In the genomic region with DNA sequence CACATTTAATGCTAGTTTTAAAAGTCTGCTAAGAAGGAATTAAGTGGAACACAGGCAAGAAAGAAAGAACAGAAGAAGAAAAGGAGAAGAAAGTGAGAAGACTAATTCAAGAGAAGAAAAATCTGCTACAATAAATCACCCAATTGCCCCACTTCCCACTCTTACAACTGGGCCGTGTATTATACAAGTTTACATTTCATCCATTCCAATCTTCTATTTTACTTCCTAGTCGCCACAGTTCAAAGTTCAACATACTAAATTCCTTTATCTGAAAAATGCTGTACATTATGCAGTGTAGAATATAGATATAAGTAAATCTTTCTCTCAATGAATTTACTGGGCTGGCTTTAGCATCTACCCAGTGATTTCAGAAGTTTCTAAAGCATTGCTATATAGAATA, we compare ENCODE assay signal across 19 cellular contexts.
DNase-seq lines count a peak whose midpoint lies in the region; ATAC-seq and TF ChIP-seq lines count a peak whose summit lies in the region.
"Had no signal": no experiment of that assay in that cellular context is flagged by ENCODE, and none has a peak within 500 bp of the region (broad histone marks: within the 10 kb centered on the region; RNA-seq: fewer than 3 reads in every experiment).

No MANE protein-coding gene starts in this region.

- H3K9ac ChIP-seq in IMR-90 (ENCODE audit: low read depth, low read length), result no peak overlapping the region
- H3K9ac ChIP-seq: BLaER1 treated with 17β-estradiol and CSF1 and Interleukin-3, amounts not matched to agents 10 nM and 100 nM had no signal

- H4K20me1 ChIP-seq in IMR-90 (ENCODE audit: insufficient read depth, low read length) (no peaks in the 10 kb centered on the region), hepatocyte (ENCODE audit: insufficient read depth, poor library complexity, severe bottlenecking) (no peaks in the 10 kb centered on the region)
- H4K20me1 ChIP-seq: BLaER1 treated with 17β-estradiol and CSF1 and Interleukin-3, amounts not matched to agents 10 nM and 100 nM had no signal

- dilution Hi-C loops in IMR-90 (cut with HindIII; ENCODE audit: low sequenced_read_pairs, unreplicated experiment), result no loop called here

- CTCF ChIA-PET in Caco-2 (lab: Charles Lee) (interaction anchor here (1.0 kb wide), 1 partner anchor 155 kb away, joined by 3 read pairs; no protein-coding TSS in a partner anchor), IMR-90 (lab: Yijun Ruan, JAX) (no interaction called here), MCF 10A (lab: Yijun Ruan, JAX) (no interaction called here)
- CTCF ChIA-PET in activated CD4-positive, alpha-beta memory T cell treated with anti-CD3 and anti-CD28 coated beads, Interleukin-2, amount 10 ng/mL, durations not matched to agents 7 days and 5 days (lab: Charles Lee), result no interaction called here

- no peak overlapping the region for H4K91ac ChIP-seq in IMR-90 (ENCODE audit: insufficient read depth, low read depth, low read length)

- no CpG with 5 or more reads among the region's 2 CpGs for WGBS in IMR-90 (ENCODE audit: extremely low coverage in 2 of 2, insufficient read length in 1 of 2), 2 experiments
- 49% methylated on average over 2 of the region's 2 CpGs for WGBS in hepatocyte (ENCODE audit: low lambda C conversion rate, missing lambda C conversion rate)
- 73 to 75% methylated on average over 2 of the region's 2 CpGs for WGBS in testis, 2 donors

- no TSS peak for BruUV-seq in Caco-2 (replicated peaks; lab: Mats Ljungman, UMichigan)
- BruUV-seq in IMR-90 (replicated peaks; lab: Mats Ljungman, UMichigan), result no TSS peak
- BruUV-seq in MCF 10A (replicated peaks; lab: Mats Ljungman, UMichigan), result no TSS peak

- H3K4me3 ChIP-seq in Caco-2 (ENCODE audit: low read depth, low read length), result no peak overlapping the region
- H3K4me3 ChIP-seq in IMR-90 (ENCODE audit: insufficient read depth, low read depth, low read length), result no peak overlapping the region
- no peak overlapping the region for H3K4me3 ChIP-seq in hepatocyte
- H3K4me3 ChIP-seq in testis, result no peak overlapping the region
- H3K4me3 ChIP-seq: BLaER1 treated with 17β-estradiol and CSF1 and Interleukin-3, amounts not matched to agents 10 nM and 100 nM; GM12878 had no signal

- no peaks in the 10 kb centered on the region for H3K79me1 ChIP-seq in IMR-90 (ENCODE audit: low read depth in 1 of 2, low read length in 2 of 2)

- H3K27ac ChIP-seq in IMR-90 (ENCODE audit: insufficient read depth, low read length) (no peak overlapping the region), hepatocyte (peak overlapping the region; percentile 26), testis (no peak overlapping the region)
- H3K27ac ChIP-seq: BLaER1 treated with 17β-estradiol and CSF1 and Interleukin-3, amounts not matched to agents 10 nM and 100 nM had no signal

- H2BK120ac ChIP-seq in IMR-90 (ENCODE audit: low read depth, low read length), result no peak overlapping the region

- no peaks in the 10 kb centered on the region for H3K9me1 ChIP-seq in IMR-90 (ENCODE audit: insufficient read depth, low read length)

- DNase-seq in Caco-2, result no peak
- DNase-seq in IMR-90, result no peak
- DNase-seq in hepatocyte (ENCODE audit: low spot score), result no peak
- DNase-seq in nephron progenitor cell, result no peak
- DNase-seq in MCF 10A (ENCODE audit: unreplicated experiment), result no peak
- DNase-seq in activated CD4-positive, alpha-beta memory T cell treated with anti-CD3 and anti-CD28 coated beads, Interleukin-2, amount 10 ng/mL, durations not matched to agents 7 days and 5 days, result no peak
- DNase-seq in natural killer cell, result no peak
- no peak for DNase-seq in testis
- DNase-seq: 8988T; ACHN; Calu3; CD4-positive, CD25-positive, alpha-beta regulatory T cell; DMS 273 treated with DMSO at 0.1 percent for 48 hours; DMS79; GOT3; H9 had no signal

- ATAC-seq in IMR-90 (ENCODE audit: low read depth) (peak; percentile 46; the same call in 1 of the 2 replicates), natural killer cell (no peak)
- ATAC-seq: GM12878, HepG2 had no signal

- no peaks in the 10 kb centered on the region for H3K36me3 ChIP-seq in Caco-2 (ENCODE audit: control insufficient read depth, insufficient read depth, low read length)
- H3K36me3 ChIP-seq in IMR-90 (ENCODE audit: control insufficient read depth, insufficient read depth, low read length), result no peaks in the 10 kb centered on the region
- H3K36me3 ChIP-seq in hepatocyte (replicated peaks; ENCODE audit: insufficient read depth, low read depth), result no peaks in the 10 kb centered on the region
- no peaks in the 10 kb centered on the region for H3K36me3 ChIP-seq in testis (ENCODE audit: low read depth, missing control alignments)

- H2AK5ac ChIP-seq in IMR-90 (ENCODE audit: low read depth, low read length), result no peak overlapping the region

- peak overlapping the region; percentile 46 for H3K4me3 Mint-ChIP-seq in Caco-2 (ENCODE audit: unreplicated experiment)
- H3K4me3 Mint-ChIP-seq in nephron progenitor cell, result no peak overlapping the region
- no peak overlapping the region for H3K4me3 Mint-ChIP-seq in MCF 10A (ENCODE audit: unreplicated experiment)
- no peak overlapping the region for H3K4me3 Mint-ChIP-seq in activated CD4-positive, alpha-beta memory T cell treated with anti-CD3 and anti-CD28 coated beads, Interleukin-2, amount 10 ng/mL, durations not matched to agents 7 days and 5 days
- no peak overlapping the region for H3K4me3 Mint-ChIP-seq in natural killer cell
- H3K4me3 Mint-ChIP-seq: CD4-positive, CD25-positive, alpha-beta regulatory T cell; H9 had no signal

- H3K27me3 Mint-ChIP-seq in Caco-2 (ENCODE audit: insufficient read depth, unreplicated experiment) (no peaks in the 10 kb centered on the region), nephron progenitor cell (ENCODE audit: low read depth, poor library complexity) (no peaks in the 10 kb centered on the region), MCF 10A (ENCODE audit: insufficient read depth, unreplicated experiment) (no peaks in the 10 kb centered on the region), natural killer cell (ENCODE audit: low read depth in 2 of 2) (no peaks in the 10 kb centered on the region)
- H3K27me3 Mint-ChIP-seq in activated CD4-positive, alpha-beta memory T cell treated with anti-CD3 and anti-CD28 coated beads, Interleukin-2, amount 10 ng/mL, durations not matched to agents 7 days and 5 days, result no peaks in the 10 kb centered on the region
- H3K27me3 Mint-ChIP-seq: CD4-positive, CD25-positive, alpha-beta regulatory T cell had no signal

- no peak overlapping the region for H3K4ac ChIP-seq in IMR-90 (ENCODE audit: low read depth, low read length)

- no peak overlapping the region for H2BK20ac ChIP-seq in IMR-90 (ENCODE audit: low read depth, low read length)

- H2AK9ac ChIP-seq in IMR-90 (replicated peaks; ENCODE audit: low read depth, low read length, poor library complexity), result no peak overlapping the region

- H3K4me2 ChIP-seq in IMR-90 (ENCODE audit: low read depth, low read length) (peak overlapping the region; percentile 17; the same call in 1 of the 2 replicates), hepatocyte (no peak overlapping the region)
- H3K4me2 ChIP-seq: BLaER1 treated with 17β-estradiol and CSF1 and Interleukin-3, amounts not matched to agents 10 nM and 100 nM had no signal

- H4K5ac ChIP-seq in IMR-90 (ENCODE audit: low read depth, low read length), result no peak overlapping the region

- H3K27me3 ChIP-seq in Caco-2 (replicated peaks; ENCODE audit: control insufficient read depth, insufficient read depth, low read length) (no peaks in the 10 kb centered on the region), IMR-90 (ENCODE audit: control insufficient read depth, insufficient read depth, low read length) (no peaks in the 10 kb centered on the region), hepatocyte (no peaks in the 10 kb centered on the region), testis (no peaks in the 10 kb centered on the region)
- H3K27me3 ChIP-seq: BLaER1 treated with 17β-estradiol and CSF1 and Interleukin-3, amounts not matched to agents 10 nM and 100 nM had no signal

- no peak overlapping the region for H3K56ac ChIP-seq in IMR-90 (ENCODE audit: extremely low read depth, insufficient read depth, low read length)

- H3K4me1 Mint-ChIP-seq in Caco-2 (ENCODE audit: low read depth, unreplicated experiment) (peaks cover 23% of the 10 kb centered on the region), nephron progenitor cell (no peaks in the 10 kb centered on the region), MCF 10A (ENCODE audit: insufficient read depth, unreplicated experiment) (no peaks in the 10 kb centered on the region), natural killer cell (no peaks in the 10 kb centered on the region)
- no peaks in the 10 kb centered on the region for H3K4me1 Mint-ChIP-seq in activated CD4-positive, alpha-beta memory T cell treated with anti-CD3 and anti-CD28 coated beads, Interleukin-2, amount 10 ng/mL, durations not matched to agents 7 days and 5 days

- no peak overlapping the region for H3K23ac ChIP-seq in IMR-90 (ENCODE audit: low read depth, low read length)

- H2AFZ ChIP-seq in IMR-90 (replicated peaks; ENCODE audit: low read length, poor library complexity) (no peak overlapping the region), hepatocyte (no peak overlapping the region)

- in situ Hi-C loops in IMR-90 (cut with MboI; ENCODE audit: low sequenced_read_pairs), result no loop called here

- no peak overlapping the region for H4K8ac ChIP-seq in IMR-90 (ENCODE audit: low read depth in 2 of 2, low read length in 2 of 2)

- H3K9me3 Mint-ChIP-seq in Caco-2 (ENCODE audit: unreplicated experiment) (no peaks in the 10 kb centered on the region), nephron progenitor cell (no peaks in the 10 kb centered on the region), MCF 10A (ENCODE audit: unreplicated experiment) (no peaks in the 10 kb centered on the region), natural killer cell (no peaks in the 10 kb centered on the region)
- no peaks in the 10 kb centered on the region for H3K9me3 Mint-ChIP-seq in activated CD4-positive, alpha-beta memory T cell treated with anti-CD3 and anti-CD28 coated beads, Interleukin-2, amount 10 ng/mL, durations not matched to agents 7 days and 5 days
- H3K9me3 Mint-ChIP-seq: H9 had no signal

- H2BK15ac ChIP-seq in IMR-90 (ENCODE audit: low read depth, low read length), result no peak overlapping the region

- H2BK5ac ChIP-seq in IMR-90 (ENCODE audit: low read depth, low read length, poor library complexity, severe bottlenecking), result no peak overlapping the region

- H3K36me3 Mint-ChIP-seq in Caco-2 (ENCODE audit: insufficient read depth, unreplicated experiment) (peaks cover 7% of the 10 kb centered on the region), nephron progenitor cell (ENCODE audit: low read depth) (no peaks in the 10 kb centered on the region), MCF 10A (ENCODE audit: insufficient read depth, unreplicated experiment) (no peaks in the 10 kb centered on the region), natural killer cell (no peaks in the 10 kb centered on the region)
- no peaks in the 10 kb centered on the region for H3K36me3 Mint-ChIP-seq in activated CD4-positive, alpha-beta memory T cell treated with anti-CD3 and anti-CD28 coated beads, Interleukin-2, amount 10 ng/mL, durations not matched to agents 7 days and 5 days (ENCODE audit: low read depth)
- H3K36me3 Mint-ChIP-seq: CD4-positive, CD25-positive, alpha-beta regulatory T cell had no signal

- intact Hi-C loops in Caco-2 (cut with micrococcal nuclease; ENCODE audit: unreplicated experiment), result loop anchor here (5.0 kb wide), 1 partner anchor 392 kb away; no protein-coding TSS in a partner anchor
- intact Hi-C loops in IMR-90 (cut with micrococcal nuclease), result no loop called here
- intact Hi-C loops in MCF 10A (cut with micrococcal nuclease), result no loop called here
- intact Hi-C loops in natural killer cell (cut with micrococcal nuclease), result no loop called here
- intact Hi-C loops in testis (cut with DNase I; ENCODE audit: low total_unique reads), result no loop called here

- POLR2A ChIA-PET in Caco-2 (lab: Charles Lee) (no interaction called here), IMR-90 (lab: Charles Lee; ENCODE audit: unreplicated experiment) (no interaction called here), MCF 10A (lab: Yijun Ruan, JAX) (interaction anchor here (0.6 kb wide), 1 partner anchor 21 kb away, joined by 3 read pairs; no protein-coding TSS in a partner anchor)
- POLR2A ChIA-PET in activated CD4-positive, alpha-beta memory T cell treated with anti-CD3 and anti-CD28 coated beads, Interleukin-2, amount 10 ng/mL, durations not matched to agents 7 days and 5 days (lab: Charles Lee), result no interaction called here

- no peak for TF ChIP-seq RAD21 in IMR-90 (IDR thresholded peaks at IDR 0.05; ENCODE audit: low read length)

- H3K14ac ChIP-seq in IMR-90 (replicated peaks; ENCODE audit: low read depth, low read length), result no peak overlapping the region

- TF ChIP-seq POLR2A in IMR-90 (IDR thresholded peaks at IDR 0.05; ENCODE audit: low read depth, low read length) (no peak), testis (IDR thresholded peaks at IDR 0.05) (no peak)

- H3K9me2 ChIP-seq in hepatocyte (replicated peaks; ENCODE audit: insufficient read depth), result no peaks in the 10 kb centered on the region

- H3K9me3 ChIP-seq in Caco-2, result no peaks in the 10 kb centered on the region
- no peaks in the 10 kb centered on the region for H3K9me3 ChIP-seq in IMR-90 (ENCODE audit: control insufficient read depth, insufficient read depth, low read length)
- H3K9me3 ChIP-seq in hepatocyte (ENCODE audit: low read depth), result no peaks in the 10 kb centered on the region
- H3K9me3 ChIP-seq in testis, result no peaks in the 10 kb centered on the region
- H3K9me3 ChIP-seq: BLaER1 treated with 17β-estradiol and CSF1 and Interleukin-3, amounts not matched to agents 10 nM and 100 nM had no signal

- H3K27ac Mint-ChIP-seq in Caco-2 (ENCODE audit: unreplicated experiment), result peak overlapping the region; percentile 97
- H3K27ac Mint-ChIP-seq in nephron progenitor cell, result peak overlapping the region; percentile 53
- no peak overlapping the region for H3K27ac Mint-ChIP-seq in MCF 10A (ENCODE audit: low read depth, unreplicated experiment)
- no peak overlapping the region for H3K27ac Mint-ChIP-seq in activated CD4-positive, alpha-beta memory T cell treated with anti-CD3 and anti-CD28 coated beads, Interleukin-2, amount 10 ng/mL, durations not matched to agents 7 days and 5 days
- no peak overlapping the region for H3K27ac Mint-ChIP-seq in natural killer cell
- H3K27ac Mint-ChIP-seq: CD4-positive, CD25-positive, alpha-beta regulatory T cell had no signal

- H3K79me2 ChIP-seq in hepatocyte, result no peaks in the 10 kb centered on the region

- H3K18ac ChIP-seq in IMR-90 (ENCODE audit: low read depth, low read length), result no peak overlapping the region

- H3K4me1 ChIP-seq in Caco-2 (peaks cover 65% of the 10 kb centered on the region), IMR-90 (ENCODE audit: control insufficient read depth, insufficient read depth, low read length) (peaks cover 2% of the 10 kb centered on the region; the same call in 1 of the 2 replicates), hepatocyte (ENCODE audit: insufficient read depth) (no peaks in the 10 kb centered on the region), testis (no peaks in the 10 kb centered on the region)
- H3K4me1 ChIP-seq: BLaER1 treated with 17β-estradiol and CSF1 and Interleukin-3, amounts not matched to agents 10 nM and 100 nM had no signal

- TF ChIP-seq CTCF in Caco-2 (IDR thresholded peaks at IDR 0.05; ENCODE audit: insufficient read depth in 1 of 2, low read depth in 1 of 2, low read length in 1 of 2, severe bottlenecking in 1 of 2, unreplicated experiment in 1 of 2) (no peak), IMR-90 (conservative IDR thresholded peaks at IDR 0.05; ENCODE audit: low read depth, low read length) (no peak), hepatocyte (IDR thresholded peaks at IDR 0.05; ENCODE audit: poor library complexity) (no peak), nephron progenitor cell (IDR thresholded peaks at IDR 0.05) (no peak), MCF 10A (IDR thresholded peaks at IDR 0.05; ENCODE audit: unreplicated experiment) (no peak), natural killer cell (IDR thresholded peaks at IDR 0.05) (no peak), testis (IDR thresholded peaks at IDR 0.05) (no peak)

Comparison
In these comparisons a context has a peak if more than half of its experiments do, and no peak if none do; other contexts are left out.
1. H3K27ac Mint-ChIP-seq: peak in Caco-2 (single experiment) and nephron progenitor cell (single experiment); none in MCF 10A (single experiment), activated CD4-positive, alpha-beta memory T cell treated with anti-CD3 and anti-CD28 coated beads, Interleukin-2, amount 10 ng/mL, durations not matched to agents 7 days and 5 days (single experiment) and natural killer cell (0 of 2).